ENCODE assay signal across 1 cellular context in the genomic region with DNA sequence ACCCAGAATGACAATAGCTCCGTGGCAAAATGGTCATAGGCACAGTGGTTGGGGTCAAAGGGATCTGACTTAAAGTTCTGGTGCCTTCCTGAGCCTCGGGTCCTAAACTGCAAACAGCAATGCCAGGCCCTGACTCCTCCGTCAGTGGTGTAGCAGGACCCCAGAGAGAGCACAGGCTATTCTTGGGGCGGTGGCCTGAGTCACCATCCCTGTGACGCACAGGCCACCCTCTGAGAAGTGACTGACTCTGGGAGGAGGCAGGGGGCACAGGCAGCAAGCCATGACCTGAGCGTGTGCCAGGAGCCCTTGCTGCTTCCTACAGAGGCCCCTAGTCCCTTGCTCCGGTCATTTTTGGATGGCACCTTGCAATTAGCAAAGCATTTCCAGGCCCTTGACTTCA.
TF ChIP-seq lines count a peak whose summit lies in the region.

No MANE protein-coding gene starts in this region.

TF ChIP-seq in K562, 482 proteins besides CTCF, POLR2A, EP300 and RAD21:
- TF ChIP-seq, protein P1, sequence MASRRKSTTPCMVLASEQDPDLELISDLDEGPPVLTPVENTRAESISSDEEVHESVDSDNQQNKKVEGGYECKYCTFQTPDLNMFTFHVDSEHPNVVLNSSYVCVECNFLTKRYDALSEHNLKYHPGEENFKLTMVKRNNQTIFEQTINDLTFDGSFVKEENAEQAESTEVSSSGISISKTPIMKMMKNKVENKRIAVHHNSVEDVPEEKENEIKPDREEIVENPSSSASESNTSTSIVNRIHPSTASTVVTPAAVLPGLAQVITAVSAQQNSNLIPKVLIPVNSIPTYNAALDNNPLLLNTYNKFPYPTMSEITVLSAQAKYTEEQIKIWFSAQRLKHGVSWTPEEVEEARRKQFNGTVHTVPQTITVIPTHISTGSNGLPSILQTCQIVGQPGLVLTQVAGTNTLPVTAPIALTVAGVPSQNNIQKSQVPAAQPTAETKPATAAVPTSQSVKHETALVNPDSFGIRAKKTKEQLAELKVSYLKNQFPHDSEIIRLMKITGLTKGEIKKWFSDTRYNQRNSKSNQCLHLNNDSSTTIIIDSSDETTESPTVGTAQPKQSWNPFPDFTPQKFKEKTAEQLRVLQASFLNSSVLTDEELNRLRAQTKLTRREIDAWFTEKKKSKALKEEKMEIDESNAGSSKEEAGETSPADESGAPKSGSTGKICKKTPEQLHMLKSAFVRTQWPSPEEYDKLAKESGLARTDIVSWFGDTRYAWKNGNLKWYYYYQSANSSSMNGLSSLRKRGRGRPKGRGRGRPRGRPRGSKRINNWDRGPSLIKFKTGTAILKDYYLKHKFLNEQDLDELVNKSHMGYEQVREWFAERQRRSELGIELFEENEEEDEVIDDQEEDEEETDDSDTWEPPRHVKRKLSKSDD (conservative IDR thresholded peaks at IDR 0.05; ENCODE audit: low read length) = no peak
- TF ChIP-seq, protein P2, sequence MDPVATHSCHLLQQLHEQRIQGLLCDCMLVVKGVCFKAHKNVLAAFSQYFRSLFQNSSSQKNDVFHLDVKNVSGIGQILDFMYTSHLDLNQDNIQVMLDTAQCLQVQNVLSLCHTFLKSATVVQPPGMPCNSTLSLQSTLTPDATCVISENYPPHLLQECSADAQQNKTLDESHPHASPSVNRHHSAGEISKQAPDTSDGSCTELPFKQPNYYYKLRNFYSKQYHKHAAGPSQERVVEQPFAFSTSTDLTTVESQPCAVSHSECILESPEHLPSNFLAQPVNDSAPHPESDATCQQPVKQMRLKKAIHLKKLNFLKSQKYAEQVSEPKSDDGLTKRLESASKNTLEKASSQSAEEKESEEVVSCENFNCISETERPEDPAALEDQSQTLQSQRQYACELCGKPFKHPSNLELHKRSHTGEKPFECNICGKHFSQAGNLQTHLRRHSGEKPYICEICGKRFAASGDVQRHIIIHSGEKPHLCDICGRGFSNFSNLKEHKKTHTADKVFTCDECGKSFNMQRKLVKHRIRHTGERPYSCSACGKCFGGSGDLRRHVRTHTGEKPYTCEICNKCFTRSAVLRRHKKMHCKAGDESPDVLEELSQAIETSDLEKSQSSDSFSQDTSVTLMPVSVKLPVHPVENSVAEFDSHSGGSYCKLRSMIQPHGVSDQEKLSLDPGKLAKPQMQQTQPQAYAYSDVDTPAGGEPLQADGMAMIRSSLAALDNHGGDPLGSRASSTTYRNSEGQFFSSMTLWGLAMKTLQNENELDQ (CRISPR knock-in tag; IDR thresholded peaks at IDR 0.05; ENCODE audit: borderline replicate concordance) = no peak
- TF ChIP-seq, protein P3, sequence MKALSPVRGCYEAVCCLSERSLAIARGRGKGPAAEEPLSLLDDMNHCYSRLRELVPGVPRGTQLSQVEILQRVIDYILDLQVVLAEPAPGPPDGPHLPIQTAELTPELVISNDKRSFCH (CRISPR knock-in tag; IDR thresholded peaks at IDR 0.05) = no peak
- TF ChIP-seq, protein P3 (tag; IDR thresholded peaks at IDR 0.05) = no peak
- TF ChIP-seq, protein P4, sequence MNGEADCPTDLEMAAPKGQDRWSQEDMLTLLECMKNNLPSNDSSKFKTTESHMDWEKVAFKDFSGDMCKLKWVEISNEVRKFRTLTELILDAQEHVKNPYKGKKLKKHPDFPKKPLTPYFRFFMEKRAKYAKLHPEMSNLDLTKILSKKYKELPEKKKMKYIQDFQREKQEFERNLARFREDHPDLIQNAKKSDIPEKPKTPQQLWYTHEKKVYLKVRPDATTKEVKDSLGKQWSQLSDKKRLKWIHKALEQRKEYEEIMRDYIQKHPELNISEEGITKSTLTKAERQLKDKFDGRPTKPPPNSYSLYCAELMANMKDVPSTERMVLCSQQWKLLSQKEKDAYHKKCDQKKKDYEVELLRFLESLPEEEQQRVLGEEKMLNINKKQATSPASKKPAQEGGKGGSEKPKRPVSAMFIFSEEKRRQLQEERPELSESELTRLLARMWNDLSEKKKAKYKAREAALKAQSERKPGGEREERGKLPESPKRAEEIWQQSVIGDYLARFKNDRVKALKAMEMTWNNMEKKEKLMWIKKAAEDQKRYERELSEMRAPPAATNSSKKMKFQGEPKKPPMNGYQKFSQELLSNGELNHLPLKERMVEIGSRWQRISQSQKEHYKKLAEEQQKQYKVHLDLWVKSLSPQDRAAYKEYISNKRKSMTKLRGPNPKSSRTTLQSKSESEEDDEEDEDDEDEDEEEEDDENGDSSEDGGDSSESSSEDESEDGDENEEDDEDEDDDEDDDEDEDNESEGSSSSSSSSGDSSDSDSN (IDR thresholded peaks at IDR 0.05; ENCODE audit: borderline replicate concordance in 1 of 2, low read depth in 2 of 2, low read length in 2 of 2) = no peak
- TF ChIP-seq CBFA2T2 (conservative IDR thresholded peaks at IDR 0.05) (no peak), ZC3H11A (IDR thresholded peaks at IDR 0.05; ENCODE audit: low read depth, low read length) (no peak), TBL1XR1 (IDR thresholded peaks at IDR 0.05; ENCODE audit: low read length in 2 of 2) (no peak), SMAD4 (CRISPR knock-in tag; conservative IDR thresholded peaks at IDR 0.05) (no peak)
- TF ChIP-seq, protein P5, sequence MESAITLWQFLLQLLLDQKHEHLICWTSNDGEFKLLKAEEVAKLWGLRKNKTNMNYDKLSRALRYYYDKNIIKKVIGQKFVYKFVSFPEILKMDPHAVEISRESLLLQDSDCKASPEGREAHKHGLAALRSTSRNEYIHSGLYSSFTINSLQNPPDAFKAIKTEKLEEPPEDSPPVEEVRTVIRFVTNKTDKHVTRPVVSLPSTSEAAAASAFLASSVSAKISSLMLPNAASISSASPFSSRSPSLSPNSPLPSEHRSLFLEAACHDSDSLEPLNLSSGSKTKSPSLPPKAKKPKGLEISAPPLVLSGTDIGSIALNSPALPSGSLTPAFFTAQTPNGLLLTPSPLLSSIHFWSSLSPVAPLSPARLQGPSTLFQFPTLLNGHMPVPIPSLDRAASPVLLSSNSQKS (CRISPR knock-in tag; IDR thresholded peaks at IDR 0.05) = no peak
- TF ChIP-seq, protein P6, sequence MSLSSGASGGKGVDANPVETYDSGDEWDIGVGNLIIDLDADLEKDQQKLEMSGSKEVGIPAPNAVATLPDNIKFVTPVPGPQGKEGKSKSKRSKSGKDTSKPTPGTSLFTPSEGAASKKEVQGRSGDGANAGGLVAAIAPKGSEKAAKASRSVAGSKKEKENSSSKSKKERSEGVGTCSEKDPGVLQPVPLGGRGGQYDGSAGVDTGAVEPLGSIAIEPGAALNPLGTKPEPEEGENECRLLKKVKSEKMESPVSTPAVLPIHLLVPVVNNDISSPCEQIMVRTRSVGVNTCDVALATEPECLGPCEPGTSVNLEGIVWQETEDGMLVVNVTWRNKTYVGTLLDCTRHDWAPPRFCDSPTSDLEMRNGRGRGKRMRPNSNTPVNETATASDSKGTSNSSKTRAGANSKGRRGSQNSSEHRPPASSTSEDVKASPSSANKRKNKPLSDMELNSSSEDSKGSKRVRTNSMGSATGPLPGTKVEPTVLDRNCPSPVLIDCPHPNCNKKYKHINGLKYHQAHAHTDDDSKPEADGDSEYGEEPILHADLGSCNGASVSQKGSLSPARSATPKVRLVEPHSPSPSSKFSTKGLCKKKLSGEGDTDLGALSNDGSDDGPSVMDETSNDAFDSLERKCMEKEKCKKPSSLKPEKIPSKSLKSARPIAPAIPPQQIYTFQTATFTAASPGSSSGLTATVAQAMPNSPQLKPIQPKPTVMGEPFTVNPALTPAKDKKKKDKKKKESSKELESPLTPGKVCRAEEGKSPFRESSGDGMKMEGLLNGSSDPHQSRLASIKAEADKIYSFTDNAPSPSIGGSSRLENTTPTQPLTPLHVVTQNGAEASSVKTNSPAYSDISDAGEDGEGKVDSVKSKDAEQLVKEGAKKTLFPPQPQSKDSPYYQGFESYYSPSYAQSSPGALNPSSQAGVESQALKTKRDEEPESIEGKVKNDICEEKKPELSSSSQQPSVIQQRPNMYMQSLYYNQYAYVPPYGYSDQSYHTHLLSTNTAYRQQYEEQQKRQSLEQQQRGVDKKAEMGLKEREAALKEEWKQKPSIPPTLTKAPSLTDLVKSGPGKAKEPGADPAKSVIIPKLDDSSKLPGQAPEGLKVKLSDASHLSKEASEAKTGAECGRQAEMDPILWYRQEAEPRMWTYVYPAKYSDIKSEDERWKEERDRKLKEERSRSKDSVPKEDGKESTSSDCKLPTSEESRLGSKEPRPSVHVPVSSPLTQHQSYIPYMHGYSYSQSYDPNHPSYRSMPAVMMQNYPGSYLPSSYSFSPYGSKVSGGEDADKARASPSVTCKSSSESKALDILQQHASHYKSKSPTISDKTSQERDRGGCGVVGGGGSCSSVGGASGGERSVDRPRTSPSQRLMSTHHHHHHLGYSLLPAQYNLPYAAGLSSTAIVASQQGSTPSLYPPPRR (CRISPR knock-in tag; IDR thresholded peaks at IDR 0.05; ENCODE audit: borderline replicate concordance) = no peak
- TF ChIP-seq, protein P7, sequence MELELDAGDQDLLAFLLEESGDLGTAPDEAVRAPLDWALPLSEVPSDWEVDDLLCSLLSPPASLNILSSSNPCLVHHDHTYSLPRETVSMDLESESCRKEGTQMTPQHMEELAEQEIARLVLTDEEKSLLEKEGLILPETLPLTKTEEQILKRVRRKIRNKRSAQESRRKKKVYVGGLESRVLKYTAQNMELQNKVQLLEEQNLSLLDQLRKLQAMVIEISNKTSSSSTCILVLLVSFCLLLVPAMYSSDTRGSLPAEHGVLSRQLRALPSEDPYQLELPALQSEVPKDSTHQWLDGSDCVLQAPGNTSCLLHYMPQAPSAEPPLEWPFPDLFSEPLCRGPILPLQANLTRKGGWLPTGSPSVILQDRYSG (tag; conservative IDR thresholded peaks at IDR 0.05; ENCODE audit: low read depth) = no peak
- TF ChIP-seq, protein P8, sequence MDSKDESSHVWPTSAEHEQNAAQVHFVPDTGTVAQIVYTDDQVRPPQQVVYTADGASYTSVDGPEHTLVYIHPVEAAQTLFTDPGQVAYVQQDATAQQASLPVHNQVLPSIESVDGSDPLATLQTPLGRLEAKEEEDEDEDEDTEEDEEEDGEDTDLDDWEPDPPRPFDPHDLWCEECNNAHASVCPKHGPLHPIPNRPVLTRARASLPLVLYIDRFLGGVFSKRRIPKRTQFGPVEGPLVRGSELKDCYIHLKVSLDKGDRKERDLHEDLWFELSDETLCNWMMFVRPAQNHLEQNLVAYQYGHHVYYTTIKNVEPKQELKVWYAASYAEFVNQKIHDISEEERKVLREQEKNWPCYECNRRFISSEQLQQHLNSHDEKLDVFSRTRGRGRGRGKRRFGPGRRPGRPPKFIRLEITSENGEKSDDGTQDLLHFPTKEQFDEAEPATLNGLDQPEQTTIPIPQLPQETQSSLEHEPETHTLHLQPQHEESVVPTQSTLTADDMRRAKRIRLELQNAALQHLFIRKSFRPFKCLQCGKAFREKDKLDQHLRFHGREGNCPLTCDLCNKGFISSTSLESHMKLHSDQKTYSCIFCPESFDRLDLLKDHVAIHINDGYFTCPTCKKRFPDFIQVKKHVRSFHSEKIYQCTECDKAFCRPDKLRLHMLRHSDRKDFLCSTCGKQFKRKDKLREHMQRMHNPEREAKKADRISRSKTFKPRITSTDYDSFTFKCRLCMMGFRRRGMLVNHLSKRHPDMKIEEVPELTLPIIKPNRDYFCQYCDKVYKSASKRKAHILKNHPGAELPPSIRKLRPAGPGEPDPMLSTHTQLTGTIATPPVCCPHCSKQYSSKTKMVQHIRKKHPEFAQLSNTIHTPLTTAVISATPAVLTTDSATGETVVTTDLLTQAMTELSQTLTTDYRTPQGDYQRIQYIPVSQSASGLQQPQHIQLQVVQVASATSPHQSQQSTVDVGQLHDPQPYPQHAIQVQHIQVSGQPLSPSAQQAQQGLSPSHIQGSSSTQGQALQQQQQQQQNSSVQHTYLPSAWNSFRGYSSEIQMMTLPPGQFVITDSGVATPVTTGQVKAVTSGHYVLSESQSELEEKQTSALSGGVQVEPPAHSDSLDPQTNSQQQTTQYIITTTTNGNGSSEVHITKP (IDR thresholded peaks at IDR 0.05; ENCODE audit: partially characterized antibody) = no peak
